Comparison of ENCODE assay signal across 2 cellular contexts in genomic region chr1:19189270-19189669, GRCh38.
TF ChIP-seq lines count a peak whose summit lies in the region.

No MANE protein-coding gene starts in this region.

TF ChIP-seq in liver, 16 proteins besides CTCF, POLR2A, EP300 and RAD21 (continued from another document):
- TF ChIP-seq, protein P1, sequence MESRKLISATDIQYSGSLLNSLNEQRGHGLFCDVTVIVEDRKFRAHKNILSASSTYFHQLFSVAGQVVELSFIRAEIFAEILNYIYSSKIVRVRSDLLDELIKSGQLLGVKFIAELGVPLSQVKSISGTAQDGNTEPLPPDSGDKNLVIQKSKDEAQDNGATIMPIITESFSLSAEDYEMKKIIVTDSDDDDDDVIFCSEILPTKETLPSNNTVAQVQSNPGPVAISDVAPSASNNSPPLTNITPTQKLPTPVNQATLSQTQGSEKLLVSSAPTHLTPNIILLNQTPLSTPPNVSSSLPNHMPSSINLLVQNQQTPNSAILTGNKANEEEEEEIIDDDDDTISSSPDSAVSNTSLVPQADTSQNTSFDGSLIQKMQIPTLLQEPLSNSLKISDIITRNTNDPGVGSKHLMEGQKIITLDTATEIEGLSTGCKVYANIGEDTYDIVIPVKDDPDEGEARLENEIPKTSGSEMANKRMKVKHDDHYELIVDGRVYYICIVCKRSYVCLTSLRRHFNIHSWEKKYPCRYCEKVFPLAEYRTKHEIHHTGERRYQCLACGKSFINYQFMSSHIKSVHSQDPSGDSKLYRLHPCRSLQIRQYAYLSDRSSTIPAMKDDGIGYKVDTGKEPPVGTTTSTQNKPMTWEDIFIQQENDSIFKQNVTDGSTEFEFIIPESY (IDR thresholded peaks at IDR 0.05): no peak

TF ChIP-seq in HepG2, 621 proteins besides CTCF, POLR2A, EP300 and RAD21 (continued from another document):
- TF ChIP-seq ZBTB1 (CRISPR knock-in tag; IDR thresholded peaks at IDR 0.05; ENCODE audit: borderline replicate concordance): no peak
- TF ChIP-seq CBX1 (IDR thresholded peaks at IDR 0.05; ENCODE audit: low read depth): no peak
- TF ChIP-seq ATF3 (CRISPR knock-in tag; IDR thresholded peaks at IDR 0.05): no peak
- TF ChIP-seq ZNF841 (CRISPR knock-in tag; IDR thresholded peaks at IDR 0.05; ENCODE audit: borderline replicate concordance): no peak
- no peak for TF ChIP-seq LCORL (IDR thresholded peaks at IDR 0.05)
- no peak for TF ChIP-seq LCORL (CRISPR knock-in tag; IDR thresholded peaks at IDR 0.05)
- no peak for TF ChIP-seq ZNF20 (CRISPR knock-in tag; IDR thresholded peaks at IDR 0.05)
- TF ChIP-seq TIGD3 (CRISPR knock-in tag; IDR thresholded peaks at IDR 0.05; ENCODE audit: borderline replicate concordance): no peak
- no peak for TF ChIP-seq ATF4 (CRISPR knock-in tag; IDR thresholded peaks at IDR 0.05)
- TF ChIP-seq, protein P2, sequence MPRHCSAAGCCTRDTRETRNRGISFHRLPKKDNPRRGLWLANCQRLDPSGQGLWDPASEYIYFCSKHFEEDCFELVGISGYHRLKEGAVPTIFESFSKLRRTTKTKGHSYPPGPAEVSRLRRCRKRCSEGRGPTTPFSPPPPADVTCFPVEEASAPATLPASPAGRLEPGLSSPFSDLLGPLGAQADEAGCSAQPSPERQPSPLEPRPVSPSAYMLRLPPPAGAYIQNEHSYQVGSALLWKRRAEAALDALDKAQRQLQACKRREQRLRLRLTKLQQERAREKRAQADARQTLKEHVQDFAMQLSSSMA (CRISPR knock-in tag; IDR thresholded peaks at IDR 0.05): no peak
